Comparison of ENCODE assay signal across 23 cellular contexts in the genomic region with DNA sequence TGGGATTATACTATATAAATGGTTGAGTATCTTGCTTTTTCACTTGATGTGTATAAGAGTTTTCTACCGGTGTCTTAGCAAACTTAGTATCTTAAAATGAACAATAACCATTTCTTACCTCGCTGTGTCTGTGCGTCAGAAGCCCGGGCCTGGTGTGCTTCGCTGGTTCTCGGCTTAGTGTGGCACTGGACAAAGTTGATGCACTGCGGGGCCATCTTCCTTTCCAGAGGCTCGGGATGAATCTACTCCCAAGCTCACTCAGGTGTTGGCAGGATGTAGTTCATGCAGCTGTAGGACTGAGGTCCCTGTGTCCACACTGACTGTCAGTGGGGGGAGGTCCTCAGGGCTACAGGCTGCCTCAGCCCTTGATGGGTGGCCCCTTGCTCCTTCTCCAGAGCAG.
DNase-seq lines count a peak whose midpoint lies in the region; ATAC-seq and TF ChIP-seq lines count a peak whose summit lies in the region.
"Had no signal": no experiment of that assay in that cellular context is flagged by ENCODE, and none has a peak within 500 bp of the region (broad histone marks: within the 10 kb centered on the region; RNA-seq: fewer than 3 reads in every experiment).

No MANE protein-coding gene starts in this region.

- no peak overlapping the region for H4K12ac ChIP-seq in trophoblast cell (ENCODE audit: low read depth, low read length)

- H3K14ac ChIP-seq in trophoblast cell (ENCODE audit: low read length): no peak overlapping the region

- peak overlapping the region; percentile 2 for H4K91ac ChIP-seq in trophoblast cell (ENCODE audit: low read depth, low read length)

- no peak overlapping the region for H3K4me2 ChIP-seq in trophoblast cell (ENCODE audit: low read length)
- H3K4me2 ChIP-seq: A549; BLaER1 treated with 17β-estradiol and CSF1 and Interleukin-3, amounts not matched to agents 10 nM and 100 nM had no signal

- no peaks in the 10 kb centered on the region for H3K36me3 ChIP-seq in trophoblast cell (ENCODE audit: control insufficient read depth in 1 of 2, insufficient read depth in 2 of 2, low read length in 2 of 2)
- H3K36me3 ChIP-seq: BE2C; BLaER1 treated with 17β-estradiol and CSF1 and Interleukin-3, amounts not matched to agents 10 nM and 100 nM had no signal

- ATAC-seq in Right ventricle myocardium inferior (no peak), left cardiac atrium (no peak), HG03108 (IDR thresholded peaks at IDR 0.05; ENCODE audit: unreplicated experiment) (no peak), HG03159 (IDR thresholded peaks at IDR 0.05; ENCODE audit: unreplicated experiment) (no peak)
- ATAC-seq: A549, GM12878 had no signal

- H2AFZ ChIP-seq in trophoblast cell (ENCODE audit: insufficient read depth, low read length, poor library complexity): no peak overlapping the region
- H2AFZ ChIP-seq: GM23248 had no signal

- H3K4ac ChIP-seq in trophoblast cell (ENCODE audit: low read depth, low read length): no peak overlapping the region

- H3K79me1 ChIP-seq in trophoblast cell (ENCODE audit: low read length): no peaks in the 10 kb centered on the region

- H3K27me3 ChIP-seq in trophoblast cell (ENCODE audit: insufficient read depth, low read length): no peaks in the 10 kb centered on the region
- H3K27me3 ChIP-seq: BE2C; BLaER1 treated with 17β-estradiol and CSF1 and Interleukin-3, amounts not matched to agents 10 nM and 100 nM had no signal

- H3K4me3 ChIP-seq in coronary artery (no peak overlapping the region), trophoblast cell (ENCODE audit: low read depth, low read length) (no peak overlapping the region)
- H3K4me3 ChIP-seq: A549; BLaER1 treated with 17β-estradiol and CSF1 and Interleukin-3, amounts not matched to agents 10 nM and 100 nM; GM12878; GM23248 had no signal

- H3K18ac ChIP-seq in trophoblast cell (ENCODE audit: low read length): no peak overlapping the region

- H3K4me1 ChIP-seq in trophoblast cell (ENCODE audit: control insufficient read depth in 1 of 2, insufficient read depth in 2 of 2, low read length in 2 of 2): peaks cover 9 to 15% of the 10 kb centered on the region in 2 experiments
- H3K4me1 ChIP-seq: A549, BE2C had no signal

- no CpG with 5 or more reads among the region's 8 CpGs for WGBS in trophoblast cell (ENCODE audit: extremely low coverage, insufficient coverage, insufficient read length)

- H3K27ac ChIP-seq in coronary artery (no peak overlapping the region), trophoblast cell (ENCODE audit: low read depth, low read length) (no peak overlapping the region)
- H3K27ac ChIP-seq: A549; BLaER1 treated with 17β-estradiol and CSF1 and Interleukin-3, amounts not matched to agents 10 nM and 100 nM; GM23248 had no signal

- no peaks in the 10 kb centered on the region for H3K79me2 ChIP-seq in trophoblast cell (ENCODE audit: control insufficient read depth, insufficient read depth, low read length, poor library complexity)

- no peak for TF ChIP-seq CTCF in coronary artery (IDR thresholded peaks at IDR 0.05)

- intact Hi-C loops in Right ventricle myocardium inferior (cut with DNase I) (no loop called here), left cardiac atrium (cut with DNase I) (no loop called here)

- no peak overlapping the region for H3K9ac ChIP-seq in trophoblast cell (ENCODE audit: low read length)
- H3K9ac ChIP-seq: BLaER1 treated with 17β-estradiol and CSF1 and Interleukin-3, amounts not matched to agents 10 nM and 100 nM; GM23248 had no signal

- H3K23ac ChIP-seq in trophoblast cell (ENCODE audit: low read length): no peak overlapping the region

- no peak overlapping the region for H2BK5ac ChIP-seq in trophoblast cell (ENCODE audit: low read depth, low read length, poor library complexity)

- DNase-seq in Right ventricle myocardium inferior (ENCODE audit: missing footprints) (peak; percentile 23), left cardiac atrium (no peak), coronary artery (ENCODE audit: low spot score) (peak; percentile 16), trophoblast cell (no peak), ureter (ENCODE audit: low spot score) (peak; percentile 15)
- DNase-seq: 8988T; ACHN; AML-193; BE2C; CD4-positive, alpha-beta T cell; CD8-positive, alpha-beta memory T cell; DMS 273 treated with DMSO at 0.1 percent for 48 hours; DMS79; EL; GDM1; GM23248; H7; HCEC 1CT had no signal

- no peak overlapping the region for H2BK120ac ChIP-seq in trophoblast cell (ENCODE audit: insufficient read depth, low read length, poor library complexity)

- H2AK5ac ChIP-seq in trophoblast cell (ENCODE audit: low read length): no peak overlapping the region

- no peak overlapping the region for H2BK12ac ChIP-seq in trophoblast cell (ENCODE audit: low read length)

- no peaks in the 10 kb centered on the region for H3K9me3 ChIP-seq in trophoblast cell (ENCODE audit: insufficient read depth, low read depth, low read length)
- H3K9me3 ChIP-seq: A549; BE2C; BLaER1 treated with 17β-estradiol and CSF1 and Interleukin-3, amounts not matched to agents 10 nM and 100 nM had no signal

- H4K8ac ChIP-seq in trophoblast cell (ENCODE audit: low read depth, low read length): no peak overlapping the region

Comparison
In these comparisons a context has a peak if more than half of its experiments do, and no peak if none do; other contexts are left out.
1. DNase-seq: peak in Right ventricle myocardium inferior (single experiment), coronary artery (single experiment) and ureter (single experiment); none in left cardiac atrium (single experiment) and trophoblast cell (0 of 2).